17 cellular contexts compared by ENCODE assay signal in genomic region chr2:37985333-37985732, GRCh38.
A peak's percentile ranks its signal among the peaks of the same experiment; 100 is the strongest.
DNase-seq lines count a peak whose midpoint lies in the region; ATAC-seq and FAIRE-seq lines count a peak whose summit lies in the region.
"Had no signal": no experiment of that assay in that cellular context is flagged by ENCODE, and none has a peak within 500 bp of the region (broad histone marks: within the 10 kb centered on the region; RNA-seq: fewer than 3 reads in every experiment).

No MANE protein-coding gene starts in this region.

- H3K36me3 ChIP-seq in adipocyte (ENCODE audit: control insufficient read depth, insufficient read depth, low read length, severe bottlenecking), result no peaks in the 10 kb centered on the region
- no peaks in the 10 kb centered on the region for H3K36me3 ChIP-seq in small intestine (ENCODE audit: control insufficient read depth in 2 of 2, insufficient read depth in 2 of 2, low read length in 2 of 2)

- peak; percentile 72 for DNase-seq in GM03348 (ENCODE audit: low spot score)
- peak; percentile 23 for DNase-seq in HT1080 (ENCODE audit: low read depth)
- peak; percentile 62 for DNase-seq in adipocyte (ENCODE audit: low read depth)
- peak; percentile 39 for DNase-seq in kidney tubule cell (ENCODE audit: low spot score)
- DNase-seq in HuH-7 (ENCODE audit: low spot score), result no peak
- no peak for DNase-seq in small intestine
- DNase-seq: activated CD4-positive, alpha-beta T cell treated with anti-CD3 and anti-CD28 coated beads, Interleukin-2, amount 50 U/mL, for 48 hours; activated naive CD4-positive, alpha-beta T cell treated with Interleukin-2 at 50 U/mL for 16 hours; H9; immature natural killer cell; NCI-H2081 treated with DMSO at 0.1 percent for 48 hours; retina had no signal

- WGBS in small intestine, 3 donors, result 47 to 64% (median 63%) methylated on average over 1 of the region's 1 CpG

- ATAC-seq in GM19467 (IDR thresholded peaks at IDR 0.05; ENCODE audit: unreplicated experiment) (no peak), GM21381 (IDR thresholded peaks at IDR 0.05; ENCODE audit: unreplicated experiment) (no peak)
- ATAC-seq: HepG2 had no signal

- peaks cover 3% of the 10 kb centered on the region for H3K9me3 ChIP-seq in adipocyte (ENCODE audit: control insufficient read depth, low read length)
- H3K9me3 ChIP-seq in small intestine (ENCODE audit: control insufficient read depth, low read depth), result no peaks in the 10 kb centered on the region

- no peak overlapping the region for H3K9ac ChIP-seq in adipocyte (ENCODE audit: low read length)

- no peak overlapping the region for H3K27ac ChIP-seq in small intestine (ENCODE audit: low read depth in 1 of 2, low read length in 1 of 2)

- H3K4me1 ChIP-seq in adipocyte (ENCODE audit: control insufficient read depth, insufficient read depth, low read length), result peaks cover 14% of the 10 kb centered on the region
- H3K4me1 ChIP-seq in small intestine (ENCODE audit: control insufficient read depth in 2 of 2, insufficient read depth in 1 of 2, low read depth in 1 of 2, low read length in 1 of 2), result no peaks in the 10 kb centered on the region

- no peak for FAIRE-seq in small intestine (lab: Jason Lieb, UNC)
- FAIRE-seq: colon, GM19239, HepG2 had no signal

- H3K27me3 ChIP-seq in adipocyte (replicated peaks; ENCODE audit: control insufficient read depth, insufficient read depth, low read length), result no peaks in the 10 kb centered on the region
- H3K27me3 ChIP-seq in small intestine (ENCODE audit: control insufficient read depth in 2 of 2, insufficient read depth in 2 of 2, low read length in 2 of 2), result no peaks in the 10 kb centered on the region

- no peak overlapping the region for H3K4me3 ChIP-seq in adipocyte (ENCODE audit: low read length)
- H3K4me3 ChIP-seq in small intestine (ENCODE audit: low read depth in 1 of 2, low read length in 2 of 2), result no peak overlapping the region

Comparison
In these comparisons a context has a peak if more than half of its experiments do, and no peak if none do; other contexts are left out.
1. DNase-seq: peak in GM03348 (single experiment), HT1080 (single experiment), adipocyte (single experiment) and kidney tubule cell (single experiment); none in HuH-7 (single experiment) and small intestine (single experiment).